ENCODE assay signal across 8 cellular contexts in genomic region chr1:85259866-85260345, GRCh38. TPM values are rescaled to one million over a fixed set of nuclear protein-coding genes. Genes with fewer than 3 reads are reported as not detected.
DNase-seq lines count a peak whose midpoint lies in the region; ATAC-seq and TF ChIP-seq lines count a peak whose summit lies in the region.

No MANE protein-coding gene starts in this region.

- peak overlapping the region; percentile 71 for H3K27ac Mint-ChIP-seq in activated CD8-positive, alpha-beta T cell treated with anti-CD3 and anti-CD28 coated beads, Interleukin-2, amount 10 ng/mL, durations not matched to agents 7 days and 5 days

- H3K9me3 Mint-ChIP-seq in activated CD8-positive, alpha-beta T cell treated with anti-CD3 and anti-CD28 coated beads, Interleukin-2, amount 10 ng/mL, durations not matched to agents 7 days and 5 days (ENCODE audit: insufficient read depth), result no peaks in the 10 kb centered on the region

- DNase-seq in SK-N-SH (no peak), left ventricle myocardium superior (no peak), spleen (no peak), NCI-H69 (lab: John Stamatoyannopoulos, UW) (no peak)
- DNase-seq in activated CD8-positive, alpha-beta T cell treated with anti-CD3 and anti-CD28 coated beads, Interleukin-2, amount 10 ng/mL, durations not matched to agents 7 days and 5 days, result no peak
- DNase-seq in activated CD4-positive, alpha-beta T cell treated with anti-CD3 and anti-CD28 coated beads, Interleukin-2, amount 50 U/mL, for 4 hours, result no peak

- 66% methylated on average over 7 of the region's 8 CpGs for WGBS in SK-N-SH (ENCODE audit: low lambda C conversion rate)
- WGBS in spleen, 5 donors, result 30 to 56% (median 45%) methylated on average over 8 of the region's 8 CpGs

- H3K4me3 ChIP-seq in SK-N-SH (ENCODE audit: low read depth in 2 of 2, low read length in 1 of 2) (peak overlapping the region; percentile 75 to 99), spleen (peak overlapping the region in 6 of 8 donors; percentile 88 to 93 (median 90))

- peaks cover 43% of the 10 kb centered on the region for H3K79me2 ChIP-seq in SK-N-SH (ENCODE audit: insufficient read depth)

- TF ChIP-seq CTCF in SK-N-SH (IDR thresholded peaks at IDR 0.05), result no peak
- peak in 3 of 11 experiments; percentile 2 to 68 (median 41) for TF ChIP-seq CTCF in spleen (IDR thresholded peaks at IDR 0.05 in 8 of 11, conservative IDR thresholded peaks at IDR 0.05 in 3 of 11)

- ATAC-seq in SK-N-SH treated with all-trans-retinoic acid at 6 μM for 48 hours (no peak), left ventricle myocardium superior (peak; percentile 76), GM19395 (IDR thresholded peaks at IDR 0.05; ENCODE audit: unreplicated experiment) (no peak)
- no peak for ATAC-seq in activated CD8-positive, alpha-beta T cell treated with anti-CD3 and anti-CD28 coated beads, Interleukin-2, amount 10 ng/mL, durations not matched to agents 7 days and 5 days

- H2AFZ ChIP-seq in SK-N-SH (ENCODE audit: low read depth), result peak overlapping the region; percentile 45

- peak overlapping the region; percentile 96 for H3K4me2 ChIP-seq in SK-N-SH

- H3F3A ChIP-seq in SK-N-SH (replicated peaks; ENCODE audit: insufficient read depth), result peaks cover 35% of the 10 kb centered on the region

- no peak for TF ChIP-seq RAD21 in SK-N-SH (IDR thresholded peaks at IDR 0.05; ENCODE audit: low read length)

- H3K27me3 Mint-ChIP-seq in activated CD8-positive, alpha-beta T cell treated with anti-CD3 and anti-CD28 coated beads, Interleukin-2, amount 10 ng/mL, durations not matched to agents 7 days and 5 days (ENCODE audit: low read depth), result no peaks in the 10 kb centered on the region

- no peak for TF ChIP-seq EP300 in SK-N-SH (IDR thresholded peaks at IDR 0.05; ENCODE audit: borderline replicate concordance in 1 of 2, low read depth in 1 of 2, low read length in 1 of 2)

- H3K36me3 Mint-ChIP-seq in activated CD8-positive, alpha-beta T cell treated with anti-CD3 and anti-CD28 coated beads, Interleukin-2, amount 10 ng/mL, durations not matched to agents 7 days and 5 days (ENCODE audit: low read depth), result peaks cover 48% of the 10 kb centered on the region

- peaks cover 8 to 12% of the 10 kb centered on the region in 2 experiments; a peak in 3 of 4 replicates for H3K4me1 ChIP-seq in SK-N-SH (ENCODE audit: control insufficient read depth in 1 of 2, insufficient read depth in 2 of 2, low read depth in 1 of 2, low read length in 1 of 2)
- peaks cover 15 to 52% (median 43%) of the 10 kb centered on the region in 6 donors for H3K4me1 ChIP-seq in spleen

- POLR2A ChIA-PET in SK-N-SH (lab: Yijun Ruan, JAX), result interaction anchor here (1.0 to 2.0 kb wide), 4 partner anchors 11 to 315 kb away, joined by 3 to 20 read pairs (median 6); partner anchors contain the start of gene BCL10
- POLR2A ChIA-PET in activated CD8-positive, alpha-beta T cell treated with anti-CD3 and anti-CD28 coated beads, Interleukin-2, amount 10 ng/mL, durations not matched to agents 7 days and 5 days (lab: Charles Lee), result interaction anchor here (0.7 to 2.8 kb wide), 13 partner anchors 11 to 1116 kb away, joined by 3 to 41 read pairs (median 4); partner anchors contain the start of genes BCL10 and PRKACB

- H3K4me1 Mint-ChIP-seq in activated CD8-positive, alpha-beta T cell treated with anti-CD3 and anti-CD28 coated beads, Interleukin-2, amount 10 ng/mL, durations not matched to agents 7 days and 5 days (ENCODE audit: low read depth), result peaks cover 32% of the 10 kb centered on the region

- peak overlapping the region; percentile 95 for H3K4me3 Mint-ChIP-seq in activated CD8-positive, alpha-beta T cell treated with anti-CD3 and anti-CD28 coated beads, Interleukin-2, amount 10 ng/mL, durations not matched to agents 7 days and 5 days

- TF ChIP-seq POLR2A in spleen (IDR thresholded peaks at IDR 0.05), result no peak

- H3K36me3 ChIP-seq in SK-N-SH (replicated peaks in 1 of 2; ENCODE audit: control insufficient read depth in 1 of 2, insufficient read depth in 2 of 2, low read length in 1 of 2), result peaks cover 33 to 35% of the 10 kb centered on the region in 2 experiments
- H3K36me3 ChIP-seq in spleen, result peaks cover 0 to 65% (median 25%) of the 10 kb centered on the region in 6 donors

- H3K27ac ChIP-seq in SK-N-SH (ENCODE audit: low read depth in 2 of 2, low read length in 1 of 2) (peak overlapping the region in 1 of 2 experiments; percentile 61; a peak in 1 of 4 replicates), spleen (peak overlapping the region; percentile 67 to 92 (median 87))

- no peaks in the 10 kb centered on the region for H3K9me2 ChIP-seq in SK-N-SH

- no peaks in the 10 kb centered on the region for H3K9me3 ChIP-seq in SK-N-SH
- peaks cover 0 to 8% (median 1%) of the 10 kb centered on the region in 8 donors for H3K9me3 ChIP-seq in spleen

- CTCF ChIA-PET in SK-N-SH (lab: Yijun Ruan, JAX), result interaction anchor here (0.6 to 12.1 kb wide), 32 partner anchors 10 to 727 kb away, joined by 3 to 193 read pairs (median 4); partner anchors contain the start of genes BCL10 and SYDE2
- CTCF ChIA-PET in activated CD8-positive, alpha-beta T cell treated with anti-CD3 and anti-CD28 coated beads, Interleukin-2, amount 10 ng/mL, durations not matched to agents 7 days and 5 days (lab: Charles Lee), result interaction anchor here (0.6 to 12.5 kb wide), 32 partner anchors 8 to 332 kb away, joined by 3 to 304 read pairs (median 6); partner anchors contain the start of gene BCL10

- H4K20me1 ChIP-seq in SK-N-SH (ENCODE audit: insufficient read depth), result peaks cover 21% of the 10 kb centered on the region

- H3K9ac ChIP-seq in SK-N-SH, result no peak overlapping the region

- intact Hi-C loops in left ventricle myocardium superior (cut with micrococcal nuclease), result loop anchor here (5.0 kb wide), 1 partner anchor 313 kb away; no protein-coding TSS in a partner anchor
- intact Hi-C loops in spleen (cut with DNase I; ENCODE audit: low total_unique reads), result loop anchor here (10.0 kb wide), 1 partner anchor 145 kb away; no protein-coding TSS in a partner anchor

- H3K27me3 ChIP-seq in SK-N-SH (ENCODE audit: insufficient read depth) (no peaks in the 10 kb centered on the region), spleen (replicated peaks in 1 of 7) (no peaks in the 10 kb centered on the region)

TF ChIP-seq in SK-N-SH, 30 proteins besides CTCF, POLR2A, EP300 and RAD21 (continues in another document):
- TF ChIP-seq GABPA (IDR thresholded peaks at IDR 0.05; ENCODE audit: low read depth) (no peak), RCOR1 (IDR thresholded peaks at IDR 0.05; ENCODE audit: low read length) (no peak)

TF ChIP-seq in SK-N-SH treated with all-trans-retinoic acid at 6 μM for 48 hours, 23 proteins besides CTCF, POLR2A, EP300 and RAD21 (continues in another document):
- no peak for TF ChIP-seq RARB (CRISPR knock-in tag; IDR thresholded peaks at IDR 0.05)
- TF ChIP-seq CREB5 (CRISPR knock-in tag; IDR thresholded peaks at IDR 0.05; ENCODE audit: low read depth), result no peak
- no peak for TF ChIP-seq CSDC2 (CRISPR knock-in tag; IDR thresholded peaks at IDR 0.05)
- no peak for TF ChIP-seq ZNF8 (CRISPR knock-in tag; IDR thresholded peaks at IDR 0.05)
- TF ChIP-seq GLIS3 (CRISPR knock-in tag; IDR thresholded peaks at IDR 0.05), result no peak
- TF ChIP-seq ZNF565 (CRISPR knock-in tag; conservative IDR thresholded peaks at IDR 0.05; ENCODE audit: low read depth), result no peak
- TF ChIP-seq ISL1 (CRISPR knock-in tag; IDR thresholded peaks at IDR 0.05), result no peak
- TF ChIP-seq PPARA (CRISPR knock-in tag; IDR thresholded peaks at IDR 0.05; ENCODE audit: borderline replicate concordance), result no peak
- TF ChIP-seq TOX (CRISPR knock-in tag; IDR thresholded peaks at IDR 0.05; ENCODE audit: borderline replicate concordance), result no peak
- no peak for TF ChIP-seq OSR1 (CRISPR knock-in tag; IDR thresholded peaks at IDR 0.05)
- TF ChIP-seq ZFP30 (CRISPR knock-in tag; IDR thresholded peaks at IDR 0.05), result no peak

RNA-seq across cellular contexts. Expression of gene C1orf52, which starts 0.4 kb away (rescaled TPM):
- polyA plus RNA-seq in SK-N-SH (2012; rRNA removed) (23.4 and 24.3 TPM in 2 replicates), spleen (10 to 100 TPM; 19.6 to 29.7 (median 24.8) TPM)
- polyA plus RNA-seq in SK-N-SH (2012; cell fraction: cytosol; rRNA removed), result 19.1 and 20.8 TPM in 2 replicates
- polyA plus RNA-seq in SK-N-SH (2012; cell fraction: nucleus; rRNA removed), result 30.0 and 36.7 TPM in 2 replicates
- total RNA-seq in activated CD8-positive, alpha-beta T cell treated with anti-CD3 and anti-CD28 coated beads, Interleukin-2, amount 10 ng/mL, durations not matched to agents 7 days and 5 days, result 10 to 100 TPM; 25.5 to 29.5 TPM
- total RNA-seq in left ventricle myocardium superior (18.7 TPM), spleen (10 to 100 TPM; 16.2 to 28.4 (median 21.1) TPM)

RNA-seq across cellular contexts. Expression of gene BCL10, which starts 16.5 kb away (rescaled TPM):
- polyA plus RNA-seq in SK-N-SH (2012; rRNA removed), result 5.8 and 6.6 TPM in 2 replicates
- 7.2 and 8.0 TPM in 2 replicates for polyA plus RNA-seq in SK-N-SH (2012; cell fraction: cytosol; rRNA removed)
- 5.5 and 7.7 TPM in 2 replicates for polyA plus RNA-seq in SK-N-SH (2012; cell fraction: nucleus; rRNA removed)
- total RNA-seq in activated CD8-positive, alpha-beta T cell treated with anti-CD3 and anti-CD28 coated beads, Interleukin-2, amount 10 ng/mL, durations not matched to agents 7 days and 5 days, result 10 to 100 TPM; 26.4 to 27.0 TPM
- total RNA-seq in left ventricle myocardium superior, result 8.4 TPM
- total RNA-seq in spleen, result 10 to 100 TPM; 27.4 to 45.1 (median 38.1) TPM
- 10 to 100 TPM; 10.5 to 14.4 (median 11.0) TPM for polyA plus RNA-seq in spleen

RNA-seq across cellular contexts. Expression of gene SYDE2, which starts 59.1 kb away (rescaled TPM):
- polyA plus RNA-seq in SK-N-SH (2012; rRNA removed) (not detected in 2 replicates), spleen (under 1 TPM; 0.09 to 0.35 (median 0.22) TPM)
- under 0.01 TPM in 1 of 2 replicates, not detected in the other for polyA plus RNA-seq in SK-N-SH (2012; cell fraction: cytosol; rRNA removed)
- 0.01 TPM in 1 of 2 replicates, not detected in the other for polyA plus RNA-seq in SK-N-SH (2012; cell fraction: nucleus; rRNA removed)
- 1 to 10 TPM; 1.9 to 2.6 TPM for total RNA-seq in activated CD8-positive, alpha-beta T cell treated with anti-CD3 and anti-CD28 coated beads, Interleukin-2, amount 10 ng/mL, durations not matched to agents 7 days and 5 days
- total RNA-seq in left ventricle myocardium superior (23.0 TPM), spleen (1 to 10 TPM; 1.7 to 3.6 (median 3.1) TPM)
